Comparison of ENCODE assay signal across 22 cellular contexts in the genomic region with DNA sequence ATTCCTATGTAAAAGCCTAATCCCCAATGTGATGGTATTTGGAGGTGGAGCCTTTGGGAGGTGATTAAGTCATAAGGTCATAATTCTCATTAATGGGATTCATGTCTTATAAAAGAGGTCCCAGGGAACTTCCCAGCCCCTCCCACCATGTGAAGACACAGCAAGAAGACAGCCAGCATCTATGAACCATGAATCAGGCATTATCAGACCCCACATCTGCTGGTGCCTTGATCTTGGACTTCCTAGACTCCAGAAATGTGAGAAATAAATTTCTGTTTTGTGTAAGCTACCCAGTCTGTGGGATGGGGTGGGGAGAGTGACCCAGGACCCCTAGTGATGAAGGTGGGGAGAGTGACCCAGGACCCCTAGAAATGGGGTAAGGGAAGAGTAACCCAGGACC. TPM values are rescaled to one million over a fixed set of nuclear protein-coding genes. Genes with fewer than 3 reads are reported as not detected.
DNase-seq lines count a peak whose midpoint lies in the region; ATAC-seq lines count a peak whose summit lies in the region.
"Had no signal": no experiment of that assay in that cellular context is flagged by ENCODE, and none has a peak within 500 bp of the region (broad histone marks: within the 10 kb centered on the region; RNA-seq: fewer than 3 reads in every experiment).

No MANE protein-coding gene starts in this region.

- H2AFZ ChIP-seq in trophoblast cell (ENCODE audit: insufficient read depth, low read length, poor library complexity), result no peak overlapping the region
- H2AFZ ChIP-seq: GM23248 had no signal

- no peak overlapping the region for H3K14ac ChIP-seq in trophoblast cell (ENCODE audit: low read length)

- H3K27ac Mint-ChIP-seq in activated T-helper 2 cell treated with anti-CD3 and anti-CD28 coated beads, Interferon-gamma antibody, Interleukin-2, Interleukin-4, amounts not matched to agents 10 μg/mL and 5 μg/mL and 100 μg/mL, durations not matched to agents 14 hours and 24 hours and 36 hours, result peak overlapping the region; percentile 19
- H3K27ac Mint-ChIP-seq: B cell; CD4-positive, CD25-positive, alpha-beta regulatory T cell; CD8-positive, alpha-beta T cell had no signal

- H3K36me3 ChIP-seq in trophoblast cell (ENCODE audit: control insufficient read depth in 1 of 2, insufficient read depth in 2 of 2, low read length in 2 of 2), result no peaks in the 10 kb centered on the region
- H3K36me3 ChIP-seq: BLaER1 had no signal

- no peak overlapping the region for H4K12ac ChIP-seq in trophoblast cell (ENCODE audit: low read depth, low read length)

- no peak overlapping the region for H4K8ac ChIP-seq in trophoblast cell (ENCODE audit: low read depth, low read length)

- H3K79me1 ChIP-seq in trophoblast cell (ENCODE audit: low read length), result no peaks in the 10 kb centered on the region

- no peaks in the 10 kb centered on the region for H3K27me3 ChIP-seq in trophoblast cell (ENCODE audit: insufficient read depth, low read length)
- H3K27me3 ChIP-seq: BLaER1 had no signal

- H3K79me2 ChIP-seq in trophoblast cell (ENCODE audit: control insufficient read depth, insufficient read depth, low read length, poor library complexity), result no peaks in the 10 kb centered on the region

- H3K27ac ChIP-seq in trophoblast cell (ENCODE audit: low read depth, low read length), result no peak overlapping the region
- H3K27ac ChIP-seq: 22Rv1, BLaER1, C4-2B, GM23248 had no signal

- H2BK5ac ChIP-seq in trophoblast cell (ENCODE audit: low read depth, low read length, poor library complexity), result no peak overlapping the region

- ATAC-seq in GM21447 (IDR thresholded peaks at IDR 0.05; ENCODE audit: unreplicated experiment), result no peak
- ATAC-seq: CD8-positive, alpha-beta T cell had no signal

- peaks cover 0 to 2% of the 10 kb centered on the region in 2 experiments for H3K4me1 ChIP-seq in trophoblast cell (ENCODE audit: control insufficient read depth in 1 of 2, insufficient read depth in 2 of 2, low read length in 2 of 2)
- H3K4me1 ChIP-seq: BLaER1, Caco-2 had no signal

- peak overlapping the region; percentile 7 for H4K91ac ChIP-seq in trophoblast cell (ENCODE audit: low read depth, low read length)

- H3K27me3 Mint-ChIP-seq in activated T-helper 2 cell treated with anti-CD3 and anti-CD28 coated beads, Interferon-gamma antibody, Interleukin-2, Interleukin-4, amounts not matched to agents 10 μg/mL and 5 μg/mL and 100 μg/mL, durations not matched to agents 14 hours and 24 hours and 36 hours (ENCODE audit: low read depth), result peaks cover 4% of the 10 kb centered on the region

- H3K9me3 ChIP-seq in trophoblast cell (ENCODE audit: insufficient read depth, low read depth, low read length), result no peaks in the 10 kb centered on the region
- H3K9me3 ChIP-seq: BLaER1, Caco-2 had no signal

- DNase-seq in DMS 273 (lab: John Stamatoyannopoulos, UW; ENCODE audit: unreplicated experiment) (peak; percentile 19), DMS 273 treated with DMSO at 0.1 percent for 48 hours (lab: John Stamatoyannopoulos, UW) (no peak), trophoblast cell (peak; percentile 87 to 93), NCI-H2029 treated with DMSO at 0.1 percent for 48 hours (lab: John Stamatoyannopoulos, UW) (no peak)
- no peak for DNase-seq in activated T-helper 2 cell treated with anti-CD3 and anti-CD28 coated beads, Interferon-gamma antibody, Interleukin-2, Interleukin-4, amounts not matched to agents 10 μg/mL and 5 μg/mL and 100 μg/mL, durations not matched to agents 14 hours and 24 hours and 36 hours (ENCODE audit: low spot score)
- DNase-seq: Caco-2; CD4-positive, CD25-positive, alpha-beta regulatory T cell; CD8-positive, alpha-beta T cell; DMS53; DMS79 treated with DMSO at 0.1 percent for 48 hours; GF-D8; GM23248; H7; HCEC 1CT had no signal

- H3K4me3 ChIP-seq in trophoblast cell (ENCODE audit: low read depth, low read length), result no peak overlapping the region
- H3K4me3 ChIP-seq: BLaER1, GM23248 had no signal

- no peak overlapping the region for H3K23ac ChIP-seq in trophoblast cell (ENCODE audit: low read length)

- H2BK12ac ChIP-seq in trophoblast cell (ENCODE audit: low read length), result no peak overlapping the region

- H3K4me2 ChIP-seq in trophoblast cell (ENCODE audit: low read length), result no peak overlapping the region
- H3K4me2 ChIP-seq: BLaER1 had no signal

- H2BK120ac ChIP-seq in trophoblast cell (ENCODE audit: insufficient read depth, low read length, poor library complexity), result no peak overlapping the region

- H3K18ac ChIP-seq in trophoblast cell (ENCODE audit: low read length), result no peak overlapping the region

- intact Hi-C loops in activated T-helper 2 cell treated with anti-CD3 and anti-CD28 coated beads, Interferon-gamma antibody, Interleukin-2, Interleukin-4, amounts not matched to agents 10 μg/mL and 5 μg/mL and 100 μg/mL, durations not matched to agents 14 hours and 24 hours and 36 hours (cut with micrococcal nuclease), result loop anchor here (10.0 kb wide), 1 partner anchor 1714 kb away; no protein-coding TSS in a partner anchor

- no peaks in the 10 kb centered on the region for H3K9me3 Mint-ChIP-seq in activated T-helper 2 cell treated with anti-CD3 and anti-CD28 coated beads, Interferon-gamma antibody, Interleukin-2, Interleukin-4, amounts not matched to agents 10 μg/mL and 5 μg/mL and 100 μg/mL, durations not matched to agents 14 hours and 24 hours and 36 hours
- H3K9me3 Mint-ChIP-seq: CD8-positive, alpha-beta T cell had no signal

- H3K9ac ChIP-seq in trophoblast cell (ENCODE audit: low read length), result no peak overlapping the region
- H3K9ac ChIP-seq: BLaER1, GM23248 had no signal

- H3K4ac ChIP-seq in trophoblast cell (ENCODE audit: low read depth, low read length), result no peak overlapping the region

- no peaks in the 10 kb centered on the region for H3K36me3 Mint-ChIP-seq in activated T-helper 2 cell treated with anti-CD3 and anti-CD28 coated beads, Interferon-gamma antibody, Interleukin-2, Interleukin-4, amounts not matched to agents 10 μg/mL and 5 μg/mL and 100 μg/mL, durations not matched to agents 14 hours and 24 hours and 36 hours (ENCODE audit: low read depth)
- H3K36me3 Mint-ChIP-seq: CD4-positive, CD25-positive, alpha-beta regulatory T cell; CD8-positive, alpha-beta T cell had no signal

- no peak overlapping the region for H3K4me3 Mint-ChIP-seq in activated T-helper 2 cell treated with anti-CD3 and anti-CD28 coated beads, Interferon-gamma antibody, Interleukin-2, Interleukin-4, amounts not matched to agents 10 μg/mL and 5 μg/mL and 100 μg/mL, durations not matched to agents 14 hours and 24 hours and 36 hours (ENCODE audit: low read depth)
- H3K4me3 Mint-ChIP-seq: B cell; CD4-positive, CD25-positive, alpha-beta regulatory T cell; CD8-positive, alpha-beta T cell had no signal

- peaks cover 32% of the 10 kb centered on the region for H3K4me1 Mint-ChIP-seq in activated T-helper 2 cell treated with anti-CD3 and anti-CD28 coated beads, Interferon-gamma antibody, Interleukin-2, Interleukin-4, amounts not matched to agents 10 μg/mL and 5 μg/mL and 100 μg/mL, durations not matched to agents 14 hours and 24 hours and 36 hours (ENCODE audit: low read depth)

- H2AK5ac ChIP-seq in trophoblast cell (ENCODE audit: low read length), result no peak overlapping the region

RNA-seq across cellular contexts. Expression of a gene that starts 6.1 kb away (rescaled TPM):
- total RNA-seq in activated T-helper 2 cell treated with anti-CD3 and anti-CD28 coated beads, Interferon-gamma antibody, Interleukin-2, Interleukin-4, amounts not matched to agents 10 μg/mL and 5 μg/mL and 100 μg/mL, durations not matched to agents 14 hours and 24 hours and 36 hours, result 21.4 and 23.6 TPM in 2 replicates
- polyA plus RNA-seq in trophoblast cell (2013), result 5.7 and 7.0 TPM in 2 replicates
- total RNA-seq: Caco-2, G401, GM23248, H1, H7 had no signal
- polyA plus RNA-seq: AG04450, GM23248, H1 had no signal

Comparison
In these comparisons a context has a peak if more than half of its experiments do, and no peak if none do; other contexts are left out.
1. DNase-seq: peak in DMS 273 (single experiment) and trophoblast cell (2 of 2); none in DMS 273 treated with DMSO at 0.1 percent for 48 hours (single experiment), activated T-helper 2 cell treated with anti-CD3 and anti-CD28 coated beads, Interferon-gamma antibody, Interleukin-2, Interleukin-4, amounts not matched to agents 10 μg/mL and 5 μg/mL and 100 μg/mL, durations not matched to agents 14 hours and 24 hours and 36 hours (single experiment) and NCI-H2029 treated with DMSO at 0.1 percent for 48 hours (single experiment).